In genomic region chr6:86685230-86685797, GRCh38 we compare ENCODE assay signal across 24 cellular contexts.
"Had no signal": no experiment of that assay in that cellular context is flagged by ENCODE, and none has a peak within 500 bp of the region (broad histone marks: within the 10 kb centered on the region; RNA-seq: fewer than 3 reads in every experiment).

No MANE protein-coding gene starts in this region.

- H3K4me3 ChIP-seq: gastrocnemius medialis, lung, ovary, psoas muscle, sigmoid colon, spleen, thoracic aorta, tibial nerve, upper lobe of right lung, uterus had no signal

- FAIRE-seq: endometrium, kidney had no signal

- H3K27ac ChIP-seq: gastrocnemius medialis, ovary, psoas muscle, sigmoid colon, spleen, thoracic aorta, tibial nerve, upper lobe of right lung, uterus had no signal

- H3K4me3 Mint-ChIP-seq: effector memory CD8-positive, alpha-beta T cell; naive thymus-derived CD8-positive, alpha-beta T cell; stimulated activated memory B cell treated with anti-CD40 and anti-IgM and Interleukin-4, amounts not matched to agents 10 μg/mL and 1 μg/mL and 100 μg/mL, for 72 hours; stimulated activated naive CD8-positive, alpha-beta T cell treated with anti-CD3 and anti-CD28 coated beads, Interleukin-15, Interleukin-2, amounts not matched to agents 100 ng/mL and 50 ng/mL, for 24 hours had no signal

- DNase-seq: cortex of kidney; effector memory CD8-positive, alpha-beta T cell; gastrocnemius medialis; head of caudate nucleus; kidney; mesendoderm; naive thymus-derived CD8-positive, alpha-beta T cell; occipital lobe; ovary; posterior cingulate gyrus; psoas muscle; right cardiac atrium; sigmoid colon; spleen; stimulated activated CD4-positive, alpha-beta T cell treated with anti-CD3 and anti-CD28 coated beads, Interleukin-4, amount 100 ng/mL, for 4 hours; upper lobe of right lung; uterus had no signal

- H3K36me3 Mint-ChIP-seq: naive thymus-derived CD8-positive, alpha-beta T cell; stimulated activated memory B cell treated with anti-CD40 and anti-IgM and Interleukin-4, amounts not matched to agents 10 μg/mL and 1 μg/mL and 100 μg/mL, for 72 hours had no signal

- H3K36me3 ChIP-seq: gastrocnemius medialis, ovary, sigmoid colon, spleen, thoracic aorta, tibial nerve, upper lobe of right lung, uterus had no signal

- H3K27me3 Mint-ChIP-seq: effector memory CD8-positive, alpha-beta T cell; naive thymus-derived CD8-positive, alpha-beta T cell; stimulated activated memory B cell treated with anti-CD40 and anti-IgM and Interleukin-4, amounts not matched to agents 10 μg/mL and 1 μg/mL and 100 μg/mL, for 72 hours; stimulated activated naive CD8-positive, alpha-beta T cell treated with anti-CD3 and anti-CD28 coated beads, Interleukin-15, Interleukin-2, amounts not matched to agents 100 ng/mL and 50 ng/mL, for 24 hours had no signal

- H3K9me3 ChIP-seq: gastrocnemius medialis, ovary, thoracic aorta, tibial nerve, upper lobe of right lung, uterus had no signal

- H3K4me1 ChIP-seq: gastrocnemius medialis, psoas muscle, sigmoid colon, spleen, tibial nerve, upper lobe of right lung, uterus had no signal

- ATAC-seq: effector memory CD8-positive, alpha-beta T cell; gastrocnemius medialis; left lobe of liver; naive thymus-derived CD8-positive, alpha-beta T cell; psoas muscle; right cardiac atrium; stimulated activated memory B cell treated with anti-CD40 and anti-IgM and Interleukin-4, amounts not matched to agents 10 μg/mL and 1 μg/mL and 100 μg/mL, for 72 hours; upper lobe of right lung had no signal

- H3K27ac Mint-ChIP-seq: effector memory CD8-positive, alpha-beta T cell; naive thymus-derived CD8-positive, alpha-beta T cell; stimulated activated memory B cell treated with anti-CD40 and anti-IgM and Interleukin-4, amounts not matched to agents 10 μg/mL and 1 μg/mL and 100 μg/mL, for 72 hours; stimulated activated naive CD8-positive, alpha-beta T cell treated with anti-CD3 and anti-CD28 coated beads, Interleukin-15, Interleukin-2, amounts not matched to agents 100 ng/mL and 50 ng/mL, for 24 hours had no signal

- H3K4me1 Mint-ChIP-seq: naive thymus-derived CD8-positive, alpha-beta T cell; stimulated activated memory B cell treated with anti-CD40 and anti-IgM and Interleukin-4, amounts not matched to agents 10 μg/mL and 1 μg/mL and 100 μg/mL, for 72 hours had no signal

- H3K9me3 Mint-ChIP-seq: stimulated activated naive CD8-positive, alpha-beta T cell treated with anti-CD3 and anti-CD28 coated beads, Interleukin-15, Interleukin-2, amounts not matched to agents 100 ng/mL and 50 ng/mL, for 24 hours had no signal

- H3K27me3 ChIP-seq: gastrocnemius medialis, ovary, sigmoid colon, spleen, tibial nerve, upper lobe of right lung, uterus had no signal
